Comparison of ENCODE assay signal across 10 cellular contexts in genomic region chr2:109171444-109172334, GRCh38. TPM values are rescaled to one million over a fixed set of nuclear protein-coding genes. Genes with fewer than 3 reads are reported as not detected.
DNase-seq lines count a peak whose midpoint lies in the region; ATAC-seq and TF ChIP-seq lines count a peak whose summit lies in the region.
"Had no signal": no experiment of that assay in that cellular context is flagged by ENCODE, and none has a peak within 500 bp of the region (broad histone marks: within the 10 kb centered on the region; RNA-seq: fewer than 3 reads in every experiment).

No MANE protein-coding gene starts in this region.

- H3K9ac ChIP-seq in neural progenitor cell, result no peak overlapping the region

- no peaks in the 10 kb centered on the region for H3K9me3 ChIP-seq in right lobe of liver
- H3K9me3 ChIP-seq in neural progenitor cell (ENCODE audit: low read depth), result no peaks in the 10 kb centered on the region

- no peak overlapping the region for H3K4me2 ChIP-seq in neural progenitor cell

- H3K36me3 ChIP-seq in right lobe of liver (no peaks in the 10 kb centered on the region), neural progenitor cell (no peaks in the 10 kb centered on the region)

- H3K27me3 ChIP-seq in right lobe of liver (no peaks in the 10 kb centered on the region), neural progenitor cell (no peaks in the 10 kb centered on the region)

- H3K4me1 Mint-ChIP-seq in neural progenitor cell, result peaks cover 28% of the 10 kb centered on the region

- no peaks in the 10 kb centered on the region for H3F3A ChIP-seq in neural progenitor cell (ENCODE audit: low read depth)

- peak; percentile 93 for DNase-seq in LHCN-M2 (ENCODE audit: low read depth)
- DNase-seq in coronary artery (ENCODE audit: low spot score), result peak; percentile 97
- DNase-seq in right lobe of liver, result peak in 1 of 3 donors; percentile 35
- DNase-seq in ureter (ENCODE audit: low spot score), result peak; percentile 83
- DNase-seq in D341Med (ENCODE audit: low spot score), result no peak
- DNase-seq in activated CD4-positive, CD25-positive, alpha-beta regulatory T cell treated with anti-CD3 and anti-CD28 coated beads, Interleukin-2, amount 50 U/mL, for 72 hours, result no peak
- no peak for DNase-seq in neural progenitor cell (ENCODE audit: low spot score)
- DNase-seq: effector memory CD4-positive, alpha-beta T cell; T-helper 1 cell had no signal

- peak overlapping the region; percentile 41 for H3K4me3 ChIP-seq in coronary artery
- no peak overlapping the region for H3K4me3 ChIP-seq in right lobe of liver
- H3K4me3 ChIP-seq in neural progenitor cell, result no peak overlapping the region

- intact Hi-C loops in right lobe of liver (cut with DNase I), result no loop called here

- H3K79me2 ChIP-seq in neural progenitor cell (ENCODE audit: low read depth), result no peaks in the 10 kb centered on the region

- WGBS in right lobe of liver (ENCODE audit: insufficient coverage, low coverage, low lambda C conversion rate, missing lambda C conversion rate), result 48% methylated on average over 10 of the region's 36 CpGs

- peak overlapping the region; percentile 92 to 96 for H3K27ac ChIP-seq in coronary artery
- H3K27ac ChIP-seq in right lobe of liver, result peak overlapping the region in 2 of 3 donors; percentile 40 to 47
- H3K27ac ChIP-seq in neural progenitor cell, result no peak overlapping the region

- H3K27ac Mint-ChIP-seq in neural progenitor cell, result no peak overlapping the region

- H3K4me3 Mint-ChIP-seq in neural progenitor cell, result no peak overlapping the region

- H3K36me3 Mint-ChIP-seq in neural progenitor cell, result peaks cover 3% of the 10 kb centered on the region

- ATAC-seq in right lobe of liver (peak; percentile 62 to 83 (median 72)), HG03521 (IDR thresholded peaks at IDR 0.05; ENCODE audit: unreplicated experiment) (no peak)

- H3K27me3 Mint-ChIP-seq in neural progenitor cell (ENCODE audit: insufficient read depth, low read depth), result peaks cover 9% of the 10 kb centered on the region

- H2AFZ ChIP-seq in neural progenitor cell (replicated peaks), result no peak overlapping the region

- peaks cover 8% of the 10 kb centered on the region for H3K9me3 Mint-ChIP-seq in neural progenitor cell

- H4K20me1 ChIP-seq in neural progenitor cell (ENCODE audit: low read depth), result no peaks in the 10 kb centered on the region

- TF ChIP-seq POLR2A in right lobe of liver (IDR thresholded peaks at IDR 0.05), result no peak

- H3K4me1 ChIP-seq in right lobe of liver, result no peaks in the 10 kb centered on the region
- peaks cover 2% of the 10 kb centered on the region for H3K4me1 ChIP-seq in neural progenitor cell

- no peak for TF ChIP-seq CTCF in coronary artery (IDR thresholded peaks at IDR 0.05)
- no peak for TF ChIP-seq CTCF in right lobe of liver (IDR thresholded peaks at IDR 0.05)
- TF ChIP-seq CTCF in neural progenitor cell (IDR thresholded peaks at IDR 0.05), result no peak

RNA-seq across cellular contexts. Expression of gene SH3RF3, which starts 42.7 kb away (rescaled TPM):
- 6.6 and 7.4 TPM in 2 replicates for total RNA-seq in LHCN-M2 (2014; rRNA removed)
- 5.8 TPM for polyA plus RNA-seq in LHCN-M2 (2012)
- 1 to 10 TPM in 4 of 6 experiments, under 1 TPM in 2; 0.68 to 1.6 (median 1.2) TPM for total RNA-seq in right lobe of liver
- total RNA-seq in ureter, result 8.0 TPM
- total RNA-seq in neural progenitor cell (ENCODE audit: low replicate concordance), result 0.28 TPM in 2 replicates

Comparison
In these comparisons a context has a peak if more than half of its experiments do, and no peak if none do; other contexts are left out.
1. DNase-seq: peak in LHCN-M2 (single experiment), coronary artery (single experiment) and ureter (single experiment); none in D341Med (single experiment), activated CD4-positive, CD25-positive, alpha-beta regulatory T cell treated with anti-CD3 and anti-CD28 coated beads, Interleukin-2, amount 50 U/mL, for 72 hours (single experiment) and neural progenitor cell (single experiment).